9 cellular contexts compared by ENCODE assay signal in the genomic region with DNA sequence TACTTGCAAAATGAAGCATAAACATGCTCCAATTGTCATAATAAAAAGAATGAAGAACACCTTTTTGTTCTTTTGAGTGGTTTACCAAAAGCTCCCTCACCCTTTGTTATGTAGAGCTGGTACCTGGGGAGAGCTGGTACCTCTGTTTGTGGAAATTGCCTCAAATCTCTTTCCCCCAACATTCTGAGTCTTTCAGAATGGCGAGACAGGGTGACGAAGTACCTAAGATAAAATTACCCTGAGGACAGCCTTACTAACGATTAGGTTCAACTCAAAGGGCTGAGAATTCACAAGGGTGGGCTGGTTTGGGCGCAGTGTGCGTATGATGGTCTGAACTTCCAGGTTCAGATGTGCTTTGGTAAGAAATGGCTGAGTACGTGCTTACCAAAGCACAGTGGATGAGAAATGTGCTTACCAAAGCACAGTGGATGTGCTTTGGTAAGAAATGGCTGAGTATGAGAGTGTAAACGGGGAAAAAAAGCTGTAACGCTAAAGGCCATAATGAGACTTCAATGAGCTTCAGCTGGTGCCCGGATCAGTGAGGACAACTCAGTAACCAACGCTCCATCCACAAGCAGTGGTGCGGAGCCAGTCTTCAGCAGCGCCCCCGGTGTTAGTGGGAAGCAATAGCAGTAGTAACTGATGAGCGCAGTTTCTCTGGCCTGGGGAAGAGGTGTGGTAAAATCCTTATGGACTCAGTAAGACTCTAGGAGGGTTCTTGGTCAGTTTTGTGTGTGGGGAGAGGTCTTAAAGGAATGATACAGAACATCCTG.
DNase-seq lines count a peak whose midpoint lies in the region; ATAC-seq and TF ChIP-seq lines count a peak whose summit lies in the region.
"Had no signal": no experiment of that assay in that cellular context is flagged by ENCODE, and none has a peak within 500 bp of the region (broad histone marks: within the 10 kb centered on the region; RNA-seq: fewer than 3 reads in every experiment).

No MANE protein-coding gene starts in this region.

- TF ChIP-seq CTCF in GM10248 (IDR thresholded peaks at IDR 0.05; ENCODE audit: control extremely low read depth, extremely low read depth, low read depth, missing control alignments) (peak; percentile 29), SK-N-SH (IDR thresholded peaks at IDR 0.05) (peak; percentile 45), mammary epithelial cell (conservative IDR thresholded peaks at IDR 0.05 in 1 of 2, IDR thresholded peaks at IDR 0.05 in 1 of 2; ENCODE audit: extremely low read depth in 1 of 2, insufficient read depth in 1 of 2, low read depth in 1 of 2, low read length in 2 of 2) (no peak)

- H3K27me3 ChIP-seq in SK-N-SH (ENCODE audit: insufficient read depth) (no peaks in the 10 kb centered on the region), mesendoderm (ENCODE audit: insufficient read depth, low read length, poor library complexity) (no peaks in the 10 kb centered on the region), mammary epithelial cell (ENCODE audit: insufficient read depth, low read length) (no peaks in the 10 kb centered on the region)

- H3K4me1 ChIP-seq in SK-N-SH (ENCODE audit: control insufficient read depth in 1 of 2, insufficient read depth in 2 of 2, low read depth in 1 of 2, low read length in 1 of 2) (no peaks in the 10 kb centered on the region; a peak in 1 of 4 replicates), mesendoderm (ENCODE audit: control insufficient read depth, low read depth, low read length) (peaks cover 3% of the 10 kb centered on the region), mammary epithelial cell (ENCODE audit: insufficient read depth, low read length) (no peaks in the 10 kb centered on the region)

- H3K4me3 ChIP-seq in SK-N-SH (ENCODE audit: low read depth in 2 of 2, low read length in 1 of 2), result no peak overlapping the region
- H3K4me3 ChIP-seq in mesendoderm (ENCODE audit: low read length), result no peak overlapping the region
- no peak overlapping the region for H3K4me3 ChIP-seq in mammary epithelial cell (replicated peaks in 1 of 3; ENCODE audit: insufficient read depth in 1 of 3, low read depth in 2 of 3, low read length in 3 of 3)

- no peak overlapping the region for H2BK15ac ChIP-seq in mesendoderm (replicated peaks; ENCODE audit: low read depth)

- TF ChIP-seq EP300 in SK-N-SH (IDR thresholded peaks at IDR 0.05; ENCODE audit: borderline replicate concordance in 1 of 2, low read depth in 1 of 2, low read length in 1 of 2), result no peak

- dilution Hi-C loops in mammary epithelial cell (cut with HindIII; ENCODE audit: low sequenced_read_pairs), result no loop called here

- in situ Hi-C loops in mammary epithelial cell (cut with MboI; ENCODE audit: low sequenced_read_pairs in 2 of 2), result no loop called here

- no TSS peak for BruUV-seq in mammary epithelial cell (replicated peaks; lab: Mats Ljungman, UMichigan)

- H3K79me1 ChIP-seq in mesendoderm (ENCODE audit: low read length), result no peaks in the 10 kb centered on the region

- peak overlapping the region; percentile 88 for H4K5ac ChIP-seq in mesendoderm (ENCODE audit: low read length)

- no peak overlapping the region for H2AK5ac ChIP-seq in mesendoderm (ENCODE audit: low read length)

- H2BK5ac ChIP-seq in mesendoderm (ENCODE audit: low read length), result no peak overlapping the region

- ATAC-seq in GM21576 (IDR thresholded peaks at IDR 0.05; ENCODE audit: unreplicated experiment) (peak; percentile 63), esophagus mucosa (no peak)
- ATAC-seq: sciatic nerve had no signal

- no peak overlapping the region for H4K8ac ChIP-seq in mesendoderm (ENCODE audit: low read depth, low read length)

- 78% methylated on average over 14 of the region's 14 CpGs for WGBS in SK-N-SH (ENCODE audit: low lambda C conversion rate)
- WGBS in mesendoderm (ENCODE audit: extremely low coverage, insufficient coverage, low lambda C conversion rate), result no CpG with 5 or more reads among the region's 14 CpGs
- 87% methylated on average over 14 of the region's 14 CpGs for WGBS in mammary epithelial cell (ENCODE audit: low coverage, missing lambda C conversion rate)

- no peak overlapping the region for H3K9ac ChIP-seq in SK-N-SH
- no peak overlapping the region for H3K9ac ChIP-seq in mesendoderm (ENCODE audit: low read length)
- no peak overlapping the region for H3K9ac ChIP-seq in mammary epithelial cell (ENCODE audit: insufficient read depth, low read length)

- H3K79me2 ChIP-seq in SK-N-SH (ENCODE audit: insufficient read depth) (no peaks in the 10 kb centered on the region), mesendoderm (ENCODE audit: control insufficient read depth, insufficient read depth, low read length) (no peaks in the 10 kb centered on the region), mammary epithelial cell (ENCODE audit: insufficient read depth, low read length) (no peaks in the 10 kb centered on the region)

- no peak overlapping the region for H3K27ac ChIP-seq in SK-N-SH (ENCODE audit: low read depth in 2 of 2, low read length in 1 of 2)
- no peak overlapping the region for H3K27ac ChIP-seq in mesendoderm (ENCODE audit: low read depth, low read length)
- no peak overlapping the region for H3K27ac ChIP-seq in mammary epithelial cell (ENCODE audit: insufficient read depth, low read depth, low read length)

- no peaks in the 10 kb centered on the region for H3F3A ChIP-seq in SK-N-SH (replicated peaks; ENCODE audit: insufficient read depth)

- no peaks in the 10 kb centered on the region for H3K9me3 ChIP-seq in SK-N-SH
- no peaks in the 10 kb centered on the region for H3K9me3 ChIP-seq in mammary epithelial cell (replicated peaks; ENCODE audit: insufficient read depth, low read length)

- no peak overlapping the region for H2AFZ ChIP-seq in SK-N-SH (ENCODE audit: low read depth)
- no peak overlapping the region for H2AFZ ChIP-seq in mammary epithelial cell (ENCODE audit: low read depth, low read length)

- TF ChIP-seq RAD21 in SK-N-SH (IDR thresholded peaks at IDR 0.05; ENCODE audit: low read length), result no peak

- H3K4me2 ChIP-seq in SK-N-SH (no peak overlapping the region), mesendoderm (ENCODE audit: low read length) (peak overlapping the region; percentile 42), mammary epithelial cell (ENCODE audit: insufficient read depth, low read depth, low read length) (no peak overlapping the region)

- DNase-seq in GM10248 (ENCODE audit: extremely low spot score) (peak; percentile 20), SK-N-SH (peak; percentile 20), mesendoderm (peak; percentile 87), GOT3 (lab: John Stamatoyannopoulos, UW) (no peak), mammary epithelial cell (no peak)
- DNase-seq: NCI-H1930 had no signal

- H3K4ac ChIP-seq in mesendoderm (ENCODE audit: low read depth, low read length), result no peak overlapping the region

- H2BK120ac ChIP-seq in mesendoderm (ENCODE audit: low read depth, low read length), result no peak overlapping the region

- H3K9me2 ChIP-seq in SK-N-SH, result no peaks in the 10 kb centered on the region

- no peak overlapping the region for H3K18ac ChIP-seq in mesendoderm (ENCODE audit: low read length)

- POLR2A ChIA-PET in GM10248 (lab: Yijun Ruan, JAX) (no interaction called here), SK-N-SH (lab: Yijun Ruan, JAX) (no interaction called here)

- no peaks in the 10 kb centered on the region for H4K20me1 ChIP-seq in SK-N-SH (ENCODE audit: insufficient read depth)
- H4K20me1 ChIP-seq in mammary epithelial cell (ENCODE audit: insufficient read depth, low read length), result no peaks in the 10 kb centered on the region

- intact Hi-C loops in mammary epithelial cell (cut with micrococcal nuclease), result no loop called here

- H3K36me3 ChIP-seq in SK-N-SH (replicated peaks in 1 of 2; ENCODE audit: control insufficient read depth in 1 of 2, insufficient read depth in 2 of 2, low read length in 1 of 2), result no peaks in the 10 kb centered on the region
- no peaks in the 10 kb centered on the region for H3K36me3 ChIP-seq in mesendoderm (ENCODE audit: control insufficient read depth, insufficient read depth, low read length)
- no peaks in the 10 kb centered on the region for H3K36me3 ChIP-seq in mammary epithelial cell (ENCODE audit: insufficient read depth, low read length)

- H3K56ac ChIP-seq in mesendoderm (ENCODE audit: low read length), result peak overlapping the region; percentile 72

- CTCF ChIA-PET in GM10248 (lab: Yijun Ruan, JAX), result interaction anchor here (1.6 kb wide), 1 partner anchor 10 kb away, joined by 6 read pairs; no protein-coding TSS in a partner anchor
- CTCF ChIA-PET in SK-N-SH (lab: Yijun Ruan, JAX), result interaction anchor here (1.0 to 1.7 kb wide), 2 partner anchors 10 to 119 kb away, joined by 3 read pairs; no protein-coding TSS in a partner anchor
- CTCF ChIA-PET in mammary epithelial cell (lab: Charles Lee; ENCODE audit: low non-redundant PET), result no interaction called here

- no peak overlapping the region for H3K23ac ChIP-seq in mesendoderm (ENCODE audit: low read length)

TF ChIP-seq in SK-N-SH, 30 proteins besides CTCF, POLR2A, EP300 and RAD21 (continues in another document):
- TF ChIP-seq, protein P1, sequence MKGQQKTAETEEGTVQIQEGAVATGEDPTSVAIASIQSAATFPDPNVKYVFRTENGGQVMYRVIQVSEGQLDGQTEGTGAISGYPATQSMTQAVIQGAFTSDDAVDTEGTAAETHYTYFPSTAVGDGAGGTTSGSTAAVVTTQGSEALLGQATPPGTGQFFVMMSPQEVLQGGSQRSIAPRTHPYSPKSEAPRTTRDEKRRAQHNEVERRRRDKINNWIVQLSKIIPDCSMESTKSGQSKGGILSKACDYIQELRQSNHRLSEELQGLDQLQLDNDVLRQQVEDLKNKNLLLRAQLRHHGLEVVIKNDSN (IDR thresholded peaks at IDR 0.05; ENCODE audit: borderline replicate concordance, low read depth), result no peak
- TF ChIP-seq YY1 (IDR thresholded peaks at IDR 0.05; ENCODE audit: low read depth) (no peak), TAF1 (IDR thresholded peaks at IDR 0.05; ENCODE audit: borderline replicate concordance, low read depth, low read length) (no peak)
- TF ChIP-seq, protein P2, sequence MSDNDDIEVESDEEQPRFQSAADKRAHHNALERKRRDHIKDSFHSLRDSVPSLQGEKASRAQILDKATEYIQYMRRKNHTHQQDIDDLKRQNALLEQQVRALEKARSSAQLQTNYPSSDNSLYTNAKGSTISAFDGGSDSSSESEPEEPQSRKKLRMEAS (IDR thresholded peaks at IDR 0.05; ENCODE audit: low read depth), result no peak
- TF ChIP-seq, protein P3, sequence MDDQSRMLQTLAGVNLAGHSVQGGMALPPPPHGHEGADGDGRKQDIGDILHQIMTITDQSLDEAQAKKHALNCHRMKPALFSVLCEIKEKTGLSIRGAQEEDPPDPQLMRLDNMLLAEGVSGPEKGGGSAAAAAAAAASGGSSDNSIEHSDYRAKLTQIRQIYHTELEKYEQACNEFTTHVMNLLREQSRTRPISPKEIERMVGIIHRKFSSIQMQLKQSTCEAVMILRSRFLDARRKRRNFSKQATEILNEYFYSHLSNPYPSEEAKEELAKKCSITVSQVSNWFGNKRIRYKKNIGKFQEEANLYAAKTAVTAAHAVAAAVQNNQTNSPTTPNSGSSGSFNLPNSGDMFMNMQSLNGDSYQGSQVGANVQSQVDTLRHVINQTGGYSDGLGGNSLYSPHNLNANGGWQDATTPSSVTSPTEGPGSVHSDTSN (IDR thresholded peaks at IDR 0.05), result no peak

Comparison
In these comparisons a context has a peak if more than half of its experiments do, and no peak if none do; other contexts are left out.
1. DNase-seq: peak in GM10248 (single experiment), SK-N-SH (single experiment) and mesendoderm (single experiment); none in GOT3 (single experiment) and mammary epithelial cell (single experiment).
2. CTCF ChIP-seq: peak in GM10248 (single experiment) and SK-N-SH (single experiment); none in mammary epithelial cell (0 of 2).